In the genomic region with DNA sequence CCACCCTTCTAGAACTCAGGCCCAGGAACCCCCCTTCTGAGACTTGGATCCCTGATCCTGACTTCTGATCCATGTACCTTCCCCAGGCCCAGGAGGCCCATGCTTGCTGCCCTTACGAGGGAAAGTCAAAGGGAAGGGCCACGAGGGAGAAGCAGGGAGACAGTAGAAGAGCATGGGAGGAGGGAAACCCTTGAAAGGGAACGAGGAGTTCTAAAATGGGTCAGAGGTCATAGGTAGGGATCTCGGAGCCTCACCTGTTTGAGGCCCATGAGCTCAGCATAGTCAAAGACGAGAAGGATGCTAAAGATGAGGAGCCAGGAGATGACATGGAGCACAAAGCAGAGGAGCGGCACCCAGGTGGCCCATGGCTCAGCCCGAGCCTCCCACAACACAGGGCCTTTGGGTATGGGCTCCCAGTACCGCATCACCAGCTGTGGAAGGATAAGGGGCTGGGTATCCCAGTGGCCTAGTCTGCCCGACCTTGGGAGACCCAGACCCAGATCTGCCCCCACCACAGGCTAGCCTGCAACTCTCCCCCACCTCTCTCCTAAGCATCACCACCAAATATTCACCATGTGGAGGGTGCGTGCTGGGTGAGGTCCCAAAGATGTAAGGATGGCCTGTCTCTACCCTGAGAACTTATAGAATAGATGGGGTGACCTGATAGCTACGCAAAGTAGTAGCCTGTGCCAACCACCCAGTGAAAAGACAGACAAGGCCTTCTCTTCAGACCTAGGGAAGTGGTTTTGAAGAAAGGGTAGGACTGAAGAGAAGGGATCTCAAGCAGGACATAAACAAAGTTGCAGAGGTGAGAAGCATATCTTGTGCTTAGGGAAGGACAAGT, we compare ENCODE assay signal across 8 cellular contexts. TPM values are rescaled to one million over a fixed set of nuclear protein-coding genes. Genes with fewer than 3 reads are reported as not detected.
A peak's percentile ranks its signal among the peaks of the same experiment; 100 is the strongest.
DNase-seq lines count a peak whose midpoint lies in the region; ATAC-seq and TF ChIP-seq lines count a peak whose summit lies in the region.

No MANE protein-coding gene starts in this region.

- H3K4me1 Mint-ChIP-seq in CD8-positive, alpha-beta T cell (ENCODE audit: low read depth), result peaks cover 50% of the 10 kb centered on the region

- no peaks in the 10 kb centered on the region for H3K36me3 ChIP-seq in CD8-positive, alpha-beta T cell (ENCODE audit: insufficient read depth, low read length)
- no peaks in the 10 kb centered on the region for H3K36me3 ChIP-seq in Loucy (ENCODE audit: insufficient read depth, low read length)
- no peaks in the 10 kb centered on the region for H3K36me3 ChIP-seq in ectodermal cell (ENCODE audit: control insufficient read depth, insufficient read depth, low read length)
- no peaks in the 10 kb centered on the region for H3K36me3 ChIP-seq in neutrophil

- no peaks in the 10 kb centered on the region for H3K27me3 ChIP-seq in CD8-positive, alpha-beta T cell (ENCODE audit: insufficient read depth, low read length)
- no peaks in the 10 kb centered on the region for H3K27me3 ChIP-seq in Loucy (ENCODE audit: insufficient read depth, low read length, poor library complexity, severe bottlenecking)
- no peaks in the 10 kb centered on the region for H3K27me3 ChIP-seq in ectodermal cell (ENCODE audit: control insufficient read depth, insufficient read depth, low read length, poor library complexity, severe bottlenecking)
- no peaks in the 10 kb centered on the region for H3K27me3 ChIP-seq in neutrophil

- intact Hi-C loops in CD8-positive, alpha-beta T cell (cut with DNase I, micrococcal nuclease), result loop anchor here (10.0 kb wide), 2 partner anchors 216 to 806 kb away; a partner anchor contains a TSS

- H3K9me2 ChIP-seq in Loucy (replicated peaks; ENCODE audit: low read depth, low read length), result no peaks in the 10 kb centered on the region

- H4K20me1 ChIP-seq in Loucy (ENCODE audit: insufficient read depth, low read length, poor library complexity, severe bottlenecking), result peaks cover 12% of the 10 kb centered on the region

- H3K27ac ChIP-seq in CD8-positive, alpha-beta T cell (ENCODE audit: low read depth, low read length), result no peak overlapping the region
- no peak overlapping the region for H3K27ac ChIP-seq in ectodermal cell (ENCODE audit: insufficient read depth, low read depth, low read length, poor library complexity, severe bottlenecking)
- peak overlapping the region; percentile 95 for H3K27ac ChIP-seq in neutrophil

- no peaks in the 10 kb centered on the region for H3F3A ChIP-seq in Loucy (ENCODE audit: low read depth)

- no peaks in the 10 kb centered on the region for H3K27me3 Mint-ChIP-seq in CD8-positive, alpha-beta T cell (ENCODE audit: low read depth)

- DNase-seq in CD8-positive, alpha-beta T cell, result no peak
- no peak for DNase-seq in epidermal melanocyte (ENCODE audit: insufficient read length, low spot score)
- DNase-seq in NOMO-1 treated with DMSO at 0.1 percent for 48 hours (lab: John Stamatoyannopoulos, UW; ENCODE audit: unreplicated experiment), result no peak

- POLR2A ChIA-PET in CD8-positive, alpha-beta T cell (lab: Charles Lee), result interaction anchor here (0.6 to 3.4 kb wide), 6 partner anchors 10 to 217 kb away, joined by 3 to 17 read pairs (median 4); a partner anchor contains a TSS

- peaks cover 31% of the 10 kb centered on the region for H3K4me1 ChIP-seq in CD8-positive, alpha-beta T cell (ENCODE audit: insufficient read depth, low read length)
- peaks cover 52% of the 10 kb centered on the region for H3K4me1 ChIP-seq in Loucy (ENCODE audit: insufficient read depth, low read length, poor library complexity, severe bottlenecking)
- H3K4me1 ChIP-seq in ectodermal cell (ENCODE audit: control insufficient read depth, insufficient read depth, low read length), result peaks cover 37% of the 10 kb centered on the region
- H3K4me1 ChIP-seq in neutrophil (ENCODE audit: control insufficient read depth in 1 of 2, insufficient read depth in 1 of 2, low read depth in 1 of 2, low read length in 1 of 2), result peaks cover 50 to 52% of the 10 kb centered on the region in 2 experiments

- peak overlapping the region; percentile 68 for H3K27ac Mint-ChIP-seq in CD8-positive, alpha-beta T cell

- peak overlapping the region; percentile 87 for H3K4me3 Mint-ChIP-seq in CD8-positive, alpha-beta T cell

- 94% methylated on average over 11 of the region's 11 CpGs for WGBS in ectodermal cell, 2 experiments

- H3K9ac ChIP-seq in Loucy (ENCODE audit: low read depth, low read length, poor library complexity, severe bottlenecking), result peak overlapping the region; percentile 96

- H3K9me3 Mint-ChIP-seq in CD8-positive, alpha-beta T cell, result no peaks in the 10 kb centered on the region

- H3K36me3 Mint-ChIP-seq in CD8-positive, alpha-beta T cell, result peaks cover 23% of the 10 kb centered on the region

- CTCF ChIA-PET in CD8-positive, alpha-beta T cell (lab: Charles Lee), result interaction anchor here (1.0 to 6.7 kb wide), 9 partner anchors 10 to 49 kb away, joined by 3 to 39 read pairs (median 5); a partner anchor contains a TSS

- H3K9me3 ChIP-seq in CD8-positive, alpha-beta T cell (ENCODE audit: low read length), result no peaks in the 10 kb centered on the region
- H3K9me3 ChIP-seq in Loucy (ENCODE audit: insufficient read depth, low read depth, low read length) (no peaks in the 10 kb centered on the region), ectodermal cell (ENCODE audit: control insufficient read depth, low read length) (no peaks in the 10 kb centered on the region), neutrophil (no peaks in the 10 kb centered on the region)

- no peak overlapping the region for H3K4me3 ChIP-seq in CD8-positive, alpha-beta T cell (ENCODE audit: low read depth, low read length)
- H3K4me3 ChIP-seq in Loucy (ENCODE audit: low read length, poor library complexity, severe bottlenecking), result peak overlapping the region; percentile 97
- peak overlapping the region; percentile 72 for H3K4me3 ChIP-seq in ectodermal cell (ENCODE audit: insufficient read depth, low read depth, low read length)
- peak overlapping the region; percentile 82 to 100 for H3K4me3 ChIP-seq in neutrophil (ENCODE audit: low read depth in 1 of 2, low read length in 1 of 2)

- H2AFZ ChIP-seq in Loucy (ENCODE audit: low read length), result no peak overlapping the region

- no peak for ATAC-seq in CD8-positive, alpha-beta T cell
- ATAC-seq in GM21367 (IDR thresholded peaks at IDR 0.05; ENCODE audit: unreplicated experiment), result no peak
- ATAC-seq in GM18511 (IDR thresholded peaks at IDR 0.05; ENCODE audit: unreplicated experiment), result no peak

- H3K79me2 ChIP-seq in Loucy (ENCODE audit: insufficient read depth, low read length), result peaks cover 63% of the 10 kb centered on the region

- no peak for TF ChIP-seq CTCF in CD8-positive, alpha-beta T cell (IDR thresholded peaks at IDR 0.05)
- TF ChIP-seq CTCF in Loucy (conservative IDR thresholded peaks at IDR 0.05; ENCODE audit: low read length) (no peak), neutrophil (IDR thresholded peaks at IDR 0.05) (no peak)

- H3K4me2 ChIP-seq in Loucy (ENCODE audit: low read depth, low read length, poor library complexity, severe bottlenecking), result peak overlapping the region; percentile 97

RNA-seq across cellular contexts. Expression of a gene that starts 1.5 kb away (rescaled TPM):
- total RNA-seq in CD8-positive, alpha-beta T cell, result 1 to 10 TPM; 1.5 to 2.0 TPM
- 76.5 TPM for polyA plus RNA-seq in ectodermal cell (2013, experiment 1 of 4)
- 72.5 TPM for polyA plus RNA-seq in ectodermal cell (2013, experiment 2 of 4)
- polyA plus RNA-seq in ectodermal cell (2013, experiment 3 of 4), result 59.8 TPM
- 70.5 TPM for polyA plus RNA-seq in ectodermal cell (2013, experiment 4 of 4)

RNA-seq across cellular contexts. Expression of a gene that starts 2.8 kb away (rescaled TPM):
- 10 to 100 TPM; 24.1 to 26.0 TPM for total RNA-seq in CD8-positive, alpha-beta T cell
- 56.8 TPM for polyA plus RNA-seq in ectodermal cell (2013, experiment 1 of 4)
- 62.0 TPM for polyA plus RNA-seq in ectodermal cell (2013, experiment 2 of 4)
- polyA plus RNA-seq in ectodermal cell (2013, experiment 3 of 4), result 54.7 TPM
- 61.8 TPM for polyA plus RNA-seq in ectodermal cell (2013, experiment 4 of 4)

RNA-seq across cellular contexts. Expression of a gene that starts 16.4 kb away (rescaled TPM):
- total RNA-seq in CD8-positive, alpha-beta T cell, result 10 to 100 TPM; 15.8 to 17.9 TPM
- polyA plus RNA-seq in ectodermal cell (2013, experiment 1 of 4), result 36.3 TPM
- 34.9 TPM for polyA plus RNA-seq in ectodermal cell (2013, experiment 2 of 4)
- polyA plus RNA-seq in ectodermal cell (2013, experiment 3 of 4), result 29.0 TPM
- 29.8 TPM for polyA plus RNA-seq in ectodermal cell (2013, experiment 4 of 4)

RNA-seq across cellular contexts. Expression of a gene that starts 27.8 kb away (rescaled TPM):
- 10 to 100 TPM; 38.9 to 48.8 TPM for total RNA-seq in CD8-positive, alpha-beta T cell
- polyA plus RNA-seq in ectodermal cell (2013, experiment 1 of 4), result 97.8 TPM
- 99.6 TPM for polyA plus RNA-seq in ectodermal cell (2013, experiment 2 of 4)
- 94.9 TPM for polyA plus RNA-seq in ectodermal cell (2013, experiment 3 of 4)
- 96.9 TPM for polyA plus RNA-seq in ectodermal cell (2013, experiment 4 of 4)

RNA-seq across cellular contexts. Expression of a gene that starts 30.9 kb away (rescaled TPM):
- total RNA-seq in CD8-positive, alpha-beta T cell, result 10 to 100 TPM; 61.3 to 63.1 TPM
- polyA plus RNA-seq in ectodermal cell (2013, experiment 1 of 4), result 2,935 TPM
- 2,959 TPM for polyA plus RNA-seq in ectodermal cell (2013, experiment 2 of 4)
- polyA plus RNA-seq in ectodermal cell (2013, experiment 3 of 4), result 2,164 TPM
- polyA plus RNA-seq in ectodermal cell (2013, experiment 4 of 4), result 2,353 TPM
